ENCODE assay signal across 1 cellular context in the genomic region with DNA sequence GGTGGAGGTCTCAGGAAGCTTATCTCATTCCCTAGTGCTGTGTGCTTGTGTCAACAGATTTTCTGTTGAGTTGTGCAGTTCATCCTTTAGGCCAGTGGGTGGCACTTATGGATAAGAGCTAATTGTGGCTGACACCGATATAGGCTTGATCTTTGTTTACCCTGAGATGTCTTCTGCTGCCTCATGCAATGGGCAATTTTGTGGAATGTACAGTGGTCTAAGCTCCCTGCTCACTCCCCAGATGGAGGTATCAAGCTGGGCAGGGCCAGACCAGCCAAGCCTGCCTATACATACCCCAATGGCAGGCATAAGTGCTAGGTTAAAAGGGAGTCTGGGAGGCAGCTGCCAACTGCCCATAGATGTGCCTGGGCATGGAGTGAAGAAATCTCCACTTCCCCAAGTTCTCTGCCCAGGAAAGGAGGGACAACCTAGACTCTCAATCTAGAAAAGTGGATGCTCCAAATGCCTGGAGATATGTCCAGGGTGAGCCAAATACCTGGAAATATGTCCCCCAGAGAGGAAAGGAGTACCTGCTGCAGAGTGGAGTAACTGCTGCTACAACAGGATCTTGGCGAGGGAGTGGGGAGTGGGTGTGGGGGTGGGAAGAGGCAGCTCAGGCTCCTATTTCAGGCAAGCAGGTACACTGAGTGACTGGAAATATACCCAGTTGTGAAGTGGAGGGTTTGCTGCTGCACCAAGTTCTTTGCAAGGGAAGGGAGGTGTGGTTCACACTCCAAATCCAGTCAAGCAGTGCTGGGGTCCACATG.
TF ChIP-seq lines count a peak whose summit lies in the region.

No MANE protein-coding gene starts in this region.

TF ChIP-seq in HepG2, 621 proteins besides CTCF, POLR2A, EP300 and RAD21 (continued from another document and continues in another):
- no peak for TF ChIP-seq HNRNPH1 (optimal IDR thresholded peaks at IDR 0.05; ENCODE audit: low read depth, low read length)
- TF ChIP-seq ZNF724P (CRISPR knock-in tag; IDR thresholded peaks at IDR 0.05; ENCODE audit: borderline replicate concordance) = no peak
- no peak for TF ChIP-seq FLYWCH1 (CRISPR knock-in tag; IDR thresholded peaks at IDR 0.05)
- TF ChIP-seq, protein P1, sequence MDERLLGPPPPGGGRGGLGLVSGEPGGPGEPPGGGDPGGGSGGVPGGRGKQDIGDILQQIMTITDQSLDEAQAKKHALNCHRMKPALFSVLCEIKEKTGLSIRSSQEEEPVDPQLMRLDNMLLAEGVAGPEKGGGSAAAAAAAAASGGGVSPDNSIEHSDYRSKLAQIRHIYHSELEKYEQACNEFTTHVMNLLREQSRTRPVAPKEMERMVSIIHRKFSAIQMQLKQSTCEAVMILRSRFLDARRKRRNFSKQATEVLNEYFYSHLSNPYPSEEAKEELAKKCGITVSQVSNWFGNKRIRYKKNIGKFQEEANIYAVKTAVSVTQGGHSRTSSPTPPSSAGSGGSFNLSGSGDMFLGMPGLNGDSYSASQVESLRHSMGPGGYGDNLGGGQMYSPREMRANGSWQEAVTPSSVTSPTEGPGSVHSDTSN (CRISPR knock-in tag; IDR thresholded peaks at IDR 0.05) = no peak
- no peak for TF ChIP-seq ZFP36L2 (CRISPR knock-in tag; IDR thresholded peaks at IDR 0.05)
- TF ChIP-seq ATF7-NPFF (CRISPR knock-in tag; IDR thresholded peaks at IDR 0.05; ENCODE audit: low read depth) = no peak
- no peak for TF ChIP-seq YEATS2 (CRISPR knock-in tag; IDR thresholded peaks at IDR 0.05; ENCODE audit: borderline replicate concordance)
- TF ChIP-seq RFX5 (IDR thresholded peaks at IDR 0.05; ENCODE audit: low read depth, low read length) = no peak
- TF ChIP-seq ZFAT (CRISPR knock-in tag; conservative IDR thresholded peaks at IDR 0.05) = no peak
- no peak for TF ChIP-seq ARNT2 (CRISPR knock-in tag; IDR thresholded peaks at IDR 0.05; ENCODE audit: low read depth)
- no peak for TF ChIP-seq ARNT (IDR thresholded peaks at IDR 0.05)
- TF ChIP-seq KMT2B (CRISPR knock-in tag; IDR thresholded peaks at IDR 0.05) = no peak
- no peak for TF ChIP-seq ZNF44 (CRISPR knock-in tag; IDR thresholded peaks at IDR 0.05)
- TF ChIP-seq, protein P2, sequence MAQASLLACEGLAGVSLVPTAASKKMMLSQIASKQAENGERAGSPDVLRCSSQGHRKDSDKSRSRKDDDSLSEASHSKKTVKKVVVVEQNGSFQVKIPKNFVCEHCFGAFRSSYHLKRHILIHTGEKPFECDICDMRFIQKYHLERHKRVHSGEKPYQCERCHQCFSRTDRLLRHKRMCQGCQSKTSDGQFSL (CRISPR knock-in tag; IDR thresholded peaks at IDR 0.05) = no peak
- TF ChIP-seq, protein P3, sequence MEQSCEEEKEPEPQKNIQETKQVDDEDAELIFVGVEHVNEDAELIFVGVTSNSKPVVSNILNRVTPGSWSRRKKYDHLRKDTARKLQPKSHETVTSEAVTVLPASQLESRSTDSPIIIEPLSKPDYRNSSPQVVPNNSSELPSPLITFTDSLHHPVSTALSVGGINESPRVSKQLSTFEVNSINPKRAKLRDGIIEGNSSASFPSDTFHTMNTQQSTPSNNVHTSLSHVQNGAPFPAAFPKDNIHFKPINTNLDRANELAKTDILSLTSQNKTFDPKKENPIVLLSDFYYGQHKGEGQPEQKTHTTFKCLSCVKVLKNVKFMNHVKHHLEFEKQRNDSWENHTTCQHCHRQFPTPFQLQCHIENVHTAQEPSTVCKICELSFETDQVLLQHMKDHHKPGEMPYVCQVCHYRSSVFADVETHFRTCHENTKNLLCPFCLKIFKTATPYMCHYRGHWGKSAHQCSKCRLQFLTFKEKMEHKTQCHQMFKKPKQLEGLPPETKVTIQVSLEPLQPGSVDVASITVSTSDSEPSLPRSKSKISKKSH (CRISPR knock-in tag; IDR thresholded peaks at IDR 0.05; ENCODE audit: borderline replicate concordance) = no peak
- TF ChIP-seq KLF13 (CRISPR knock-in tag; IDR thresholded peaks at IDR 0.05) = no peak
- no peak for TF ChIP-seq KDM6A (CRISPR knock-in tag; IDR thresholded peaks at IDR 0.05; ENCODE audit: low read depth)
- TF ChIP-seq ZNF343 (CRISPR knock-in tag; IDR thresholded peaks at IDR 0.05) = no peak
- TF ChIP-seq, protein P4, sequence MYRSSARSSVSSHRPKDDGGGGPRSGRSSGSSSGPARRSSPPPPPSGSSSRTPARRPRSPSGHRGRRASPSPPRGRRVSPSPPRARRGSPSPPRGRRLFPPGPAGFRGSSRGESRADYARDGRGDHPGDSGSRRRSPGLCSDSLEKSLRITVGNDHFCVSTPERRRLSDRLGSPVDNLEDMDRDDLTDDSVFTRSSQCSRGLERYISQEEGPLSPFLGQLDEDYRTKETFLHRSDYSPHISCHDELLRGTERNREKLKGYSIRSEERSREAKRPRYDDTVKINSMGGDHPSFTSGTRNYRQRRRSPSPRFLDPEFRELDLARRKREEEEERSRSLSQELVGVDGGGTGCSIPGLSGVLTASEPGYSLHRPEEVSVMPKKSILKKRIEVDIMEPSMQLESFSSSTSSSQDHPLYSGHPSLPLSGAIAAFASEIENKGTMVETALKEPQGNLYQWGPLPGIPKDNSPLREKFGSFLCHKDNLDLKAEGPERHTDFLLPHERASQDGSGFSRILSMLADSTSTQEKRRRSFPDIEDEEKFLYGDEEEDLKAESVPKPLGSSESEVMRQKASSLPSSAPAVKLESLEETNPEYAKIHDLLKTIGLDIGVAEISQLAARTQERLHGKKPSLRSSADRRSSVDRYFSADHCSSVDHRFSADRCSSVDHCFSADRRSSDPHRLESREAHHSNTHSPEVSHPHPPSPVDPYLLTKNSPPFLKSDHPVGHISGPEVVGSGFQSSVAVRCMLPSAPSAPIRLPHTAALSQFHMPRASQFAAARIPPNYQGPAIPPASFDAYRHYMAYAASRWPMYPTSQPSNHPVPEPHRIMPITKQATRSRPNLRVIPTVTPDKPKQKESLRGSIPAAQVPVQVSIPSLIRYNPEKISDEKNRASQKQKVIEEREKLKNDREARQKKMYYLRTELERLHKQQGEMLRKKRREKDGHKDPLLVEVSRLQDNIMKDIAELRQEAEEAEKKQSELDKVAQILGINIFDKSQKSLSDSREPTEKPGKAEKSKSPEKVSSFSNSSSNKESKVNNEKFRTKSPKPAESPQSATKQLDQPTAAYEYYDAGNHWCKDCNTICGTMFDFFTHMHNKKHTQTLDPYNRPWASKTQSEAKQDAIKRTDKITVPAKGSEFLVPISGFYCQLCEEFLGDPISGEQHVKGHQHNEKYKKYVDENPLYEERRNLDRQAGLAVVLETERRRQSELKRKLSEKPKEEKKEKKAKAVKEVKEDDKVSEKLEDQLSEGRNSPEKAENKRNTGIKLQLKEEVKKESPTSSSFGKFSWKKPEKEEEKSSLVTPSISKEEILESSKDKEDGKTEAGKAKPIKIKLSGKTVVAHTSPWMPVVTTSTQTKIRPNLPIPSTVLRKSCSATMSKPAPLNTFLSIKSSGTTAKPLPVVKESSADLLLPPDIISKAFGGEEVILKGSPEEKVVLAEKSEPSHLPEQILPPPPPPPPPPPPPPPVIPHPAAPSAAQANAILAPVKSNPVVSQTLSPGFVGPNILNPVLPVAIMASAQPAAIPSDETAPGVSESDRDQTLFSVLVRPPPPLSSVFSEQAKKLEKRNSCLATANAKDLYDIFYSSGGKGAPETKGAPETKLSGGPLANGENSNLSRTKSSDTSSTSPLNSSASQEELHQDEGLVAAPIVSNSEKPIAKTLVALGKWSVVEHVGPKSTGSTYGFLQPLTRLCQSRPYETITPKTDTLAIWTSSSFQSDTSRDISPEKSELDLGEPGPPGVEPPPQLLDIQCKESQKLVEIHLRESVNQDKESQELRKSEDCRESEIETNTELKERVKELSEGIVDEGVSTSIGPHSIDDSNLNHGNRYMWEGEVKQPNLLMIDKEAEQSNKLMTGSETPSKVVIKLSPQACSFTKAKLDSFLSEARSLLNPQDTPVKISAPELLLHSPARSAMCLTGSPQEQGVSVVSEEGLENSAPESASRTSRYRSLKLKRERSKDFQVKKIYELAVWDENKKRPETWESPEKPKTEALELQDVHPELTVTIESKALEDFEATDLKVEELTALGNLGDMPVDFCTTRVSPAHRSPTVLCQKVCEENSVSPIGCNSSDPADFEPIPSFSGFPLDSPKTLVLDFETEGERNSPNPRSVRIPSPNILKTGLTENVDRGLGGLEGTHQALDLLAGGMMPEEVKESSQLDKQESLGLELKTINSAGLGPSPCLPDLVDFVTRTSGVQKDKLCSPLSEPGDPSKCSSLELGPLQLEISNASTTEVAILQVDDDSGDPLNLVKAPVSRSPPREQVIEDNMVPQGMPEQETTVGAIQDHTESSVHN (CRISPR knock-in tag; IDR thresholded peaks at IDR 0.05) = no peak
- no peak for TF ChIP-seq ZNF879 (CRISPR knock-in tag; IDR thresholded peaks at IDR 0.05)
- peak; percentile 37; the same call in 1 of the 2 replicates for TF ChIP-seq FOXA1 (IDR thresholded peaks at IDR 0.05)
- peak; percentile 88 for TF ChIP-seq FOXA1 (CRISPR knock-in tag; IDR thresholded peaks at IDR 0.05)
- TF ChIP-seq, protein P5, sequence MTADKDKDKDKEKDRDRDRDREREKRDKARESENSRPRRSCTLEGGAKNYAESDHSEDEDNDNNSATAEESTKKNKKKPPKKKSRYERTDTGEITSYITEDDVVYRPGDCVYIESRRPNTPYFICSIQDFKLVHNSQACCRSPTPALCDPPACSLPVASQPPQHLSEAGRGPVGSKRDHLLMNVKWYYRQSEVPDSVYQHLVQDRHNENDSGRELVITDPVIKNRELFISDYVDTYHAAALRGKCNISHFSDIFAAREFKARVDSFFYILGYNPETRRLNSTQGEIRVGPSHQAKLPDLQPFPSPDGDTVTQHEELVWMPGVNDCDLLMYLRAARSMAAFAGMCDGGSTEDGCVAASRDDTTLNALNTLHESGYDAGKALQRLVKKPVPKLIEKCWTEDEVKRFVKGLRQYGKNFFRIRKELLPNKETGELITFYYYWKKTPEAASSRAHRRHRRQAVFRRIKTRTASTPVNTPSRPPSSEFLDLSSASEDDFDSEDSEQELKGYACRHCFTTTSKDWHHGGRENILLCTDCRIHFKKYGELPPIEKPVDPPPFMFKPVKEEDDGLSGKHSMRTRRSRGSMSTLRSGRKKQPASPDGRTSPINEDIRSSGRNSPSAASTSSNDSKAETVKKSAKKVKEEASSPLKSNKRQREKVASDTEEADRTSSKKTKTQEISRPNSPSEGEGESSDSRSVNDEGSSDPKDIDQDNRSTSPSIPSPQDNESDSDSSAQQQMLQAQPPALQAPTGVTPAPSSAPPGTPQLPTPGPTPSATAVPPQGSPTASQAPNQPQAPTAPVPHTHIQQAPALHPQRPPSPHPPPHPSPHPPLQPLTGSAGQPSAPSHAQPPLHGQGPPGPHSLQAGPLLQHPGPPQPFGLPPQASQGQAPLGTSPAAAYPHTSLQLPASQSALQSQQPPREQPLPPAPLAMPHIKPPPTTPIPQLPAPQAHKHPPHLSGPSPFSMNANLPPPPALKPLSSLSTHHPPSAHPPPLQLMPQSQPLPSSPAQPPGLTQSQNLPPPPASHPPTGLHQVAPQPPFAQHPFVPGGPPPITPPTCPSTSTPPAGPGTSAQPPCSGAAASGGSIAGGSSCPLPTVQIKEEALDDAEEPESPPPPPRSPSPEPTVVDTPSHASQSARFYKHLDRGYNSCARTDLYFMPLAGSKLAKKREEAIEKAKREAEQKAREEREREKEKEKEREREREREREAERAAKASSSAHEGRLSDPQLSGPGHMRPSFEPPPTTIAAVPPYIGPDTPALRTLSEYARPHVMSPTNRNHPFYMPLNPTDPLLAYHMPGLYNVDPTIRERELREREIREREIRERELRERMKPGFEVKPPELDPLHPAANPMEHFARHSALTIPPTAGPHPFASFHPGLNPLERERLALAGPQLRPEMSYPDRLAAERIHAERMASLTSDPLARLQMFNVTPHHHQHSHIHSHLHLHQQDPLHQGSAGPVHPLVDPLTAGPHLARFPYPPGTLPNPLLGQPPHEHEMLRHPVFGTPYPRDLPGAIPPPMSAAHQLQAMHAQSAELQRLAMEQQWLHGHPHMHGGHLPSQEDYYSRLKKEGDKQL (CRISPR knock-in tag; IDR thresholded peaks at IDR 0.05; ENCODE audit: low read depth) = no peak
- TF ChIP-seq POGZ (CRISPR knock-in tag; IDR thresholded peaks at IDR 0.05) = 0 out of 2 replicates have a peak, but pooled peaks have one; percentile 43
- TF ChIP-seq ZNF3 (CRISPR knock-in tag; IDR thresholded peaks at IDR 0.05) = no peak
- TF ChIP-seq CCAR2 (optimal IDR thresholded peaks at IDR 0.05; ENCODE audit: low read depth, low read length) = no peak
- TF ChIP-seq, protein P6, sequence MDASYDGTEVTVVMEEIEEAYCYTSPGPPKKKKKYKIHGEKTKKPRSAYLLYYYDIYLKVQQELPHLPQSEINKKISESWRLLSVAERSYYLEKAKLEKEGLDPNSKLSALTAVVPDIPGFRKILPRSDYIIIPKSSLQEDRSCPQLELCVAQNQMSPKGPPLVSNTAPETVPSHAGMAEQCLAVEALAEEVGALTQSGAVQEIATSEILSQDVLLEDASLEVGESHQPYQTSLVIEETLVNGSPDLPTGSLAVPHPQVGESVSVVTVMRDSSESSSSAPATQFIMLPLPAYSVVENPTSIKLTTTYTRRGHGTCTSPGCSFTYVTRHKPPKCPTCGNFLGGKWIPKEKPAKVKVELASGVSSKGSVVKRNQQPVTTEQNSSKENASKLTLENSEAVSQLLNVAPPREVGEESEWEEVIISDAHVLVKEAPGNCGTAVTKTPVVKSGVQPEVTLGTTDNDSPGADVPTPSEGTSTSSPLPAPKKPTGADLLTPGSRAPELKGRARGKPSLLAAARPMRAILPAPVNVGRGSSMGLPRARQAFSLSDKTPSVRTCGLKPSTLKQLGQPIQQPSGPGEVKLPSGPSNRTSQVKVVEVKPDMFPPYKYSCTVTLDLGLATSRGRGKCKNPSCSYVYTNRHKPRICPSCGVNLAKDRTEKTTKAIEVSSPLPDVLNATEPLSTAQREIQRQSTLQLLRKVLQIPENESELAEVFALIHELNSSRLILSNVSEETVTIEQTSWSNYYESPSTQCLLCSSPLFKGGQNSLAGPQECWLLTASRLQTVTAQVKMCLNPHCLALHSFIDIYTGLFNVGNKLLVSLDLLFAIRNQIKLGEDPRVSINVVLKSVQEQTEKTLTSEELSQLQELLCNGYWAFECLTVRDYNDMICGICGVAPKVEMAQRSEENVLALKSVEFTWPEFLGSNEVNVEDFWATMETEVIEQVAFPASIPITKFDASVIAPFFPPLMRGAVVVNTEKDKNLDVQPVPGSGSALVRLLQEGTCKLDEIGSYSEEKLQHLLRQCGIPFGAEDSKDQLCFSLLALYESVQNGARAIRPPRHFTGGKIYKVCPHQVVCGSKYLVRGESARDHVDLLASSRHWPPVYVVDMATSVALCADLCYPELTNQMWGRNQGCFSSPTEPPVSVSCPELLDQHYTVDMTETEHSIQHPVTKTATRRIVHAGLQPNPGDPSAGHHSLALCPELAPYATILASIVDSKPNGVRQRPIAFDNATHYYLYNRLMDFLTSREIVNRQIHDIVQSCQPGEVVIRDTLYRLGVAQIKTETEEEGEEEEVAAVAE (CRISPR knock-in tag; IDR thresholded peaks at IDR 0.05; ENCODE audit: borderline replicate concordance) = no peak
- no peak for TF ChIP-seq ATM (IDR thresholded peaks at IDR 0.05; ENCODE audit: borderline replicate concordance)
- no peak for TF ChIP-seq ZNF674 (CRISPR knock-in tag; IDR thresholded peaks at IDR 0.05; ENCODE audit: low read depth)
